ENCODE assay signal across 8 cellular contexts in the genomic region with DNA sequence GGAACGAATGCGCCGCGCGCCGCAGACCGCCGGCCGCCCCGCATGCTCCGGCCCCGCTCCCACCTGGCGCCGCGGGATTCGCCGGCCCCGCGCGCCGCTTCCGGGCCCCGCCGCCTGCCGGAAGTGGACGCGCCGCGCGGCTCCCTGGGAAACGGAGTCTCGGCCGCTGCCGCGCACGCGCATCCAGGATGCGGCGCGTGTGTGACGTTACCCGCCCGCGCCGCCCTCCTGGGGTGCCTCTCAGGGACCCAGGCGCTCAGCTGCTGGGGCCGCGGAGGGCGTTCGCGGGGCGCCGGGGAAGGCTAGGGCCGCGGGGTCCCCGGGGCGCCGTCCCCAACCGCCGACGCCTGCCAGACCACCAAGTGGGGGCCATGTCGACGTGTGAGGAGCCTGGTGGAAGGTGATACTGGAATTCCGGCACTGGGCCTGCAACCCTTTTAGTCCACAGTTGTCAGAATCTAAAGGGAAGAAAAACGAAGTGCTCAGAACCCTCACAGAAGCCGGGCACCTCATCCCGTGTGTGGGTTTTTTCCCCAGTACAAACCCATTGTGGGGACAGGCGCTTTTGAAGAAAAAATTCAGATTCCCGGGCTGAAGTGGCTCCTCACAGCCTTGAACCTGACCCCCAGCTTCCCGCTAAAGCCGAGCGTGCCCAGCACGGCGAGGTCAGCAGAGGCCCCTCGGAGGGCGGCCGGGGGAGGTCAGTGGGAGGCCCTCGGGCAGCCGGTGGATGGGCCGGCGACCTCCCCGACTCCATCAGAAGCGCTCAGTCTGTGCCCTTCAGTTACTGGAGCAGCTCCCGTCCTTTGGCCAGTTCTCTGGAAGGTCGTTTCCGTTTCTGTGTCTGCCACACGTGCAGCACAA.
DNase-seq lines count a peak whose midpoint lies in the region; ATAC-seq and TF ChIP-seq lines count a peak whose summit lies in the region.

A gene with protein sequence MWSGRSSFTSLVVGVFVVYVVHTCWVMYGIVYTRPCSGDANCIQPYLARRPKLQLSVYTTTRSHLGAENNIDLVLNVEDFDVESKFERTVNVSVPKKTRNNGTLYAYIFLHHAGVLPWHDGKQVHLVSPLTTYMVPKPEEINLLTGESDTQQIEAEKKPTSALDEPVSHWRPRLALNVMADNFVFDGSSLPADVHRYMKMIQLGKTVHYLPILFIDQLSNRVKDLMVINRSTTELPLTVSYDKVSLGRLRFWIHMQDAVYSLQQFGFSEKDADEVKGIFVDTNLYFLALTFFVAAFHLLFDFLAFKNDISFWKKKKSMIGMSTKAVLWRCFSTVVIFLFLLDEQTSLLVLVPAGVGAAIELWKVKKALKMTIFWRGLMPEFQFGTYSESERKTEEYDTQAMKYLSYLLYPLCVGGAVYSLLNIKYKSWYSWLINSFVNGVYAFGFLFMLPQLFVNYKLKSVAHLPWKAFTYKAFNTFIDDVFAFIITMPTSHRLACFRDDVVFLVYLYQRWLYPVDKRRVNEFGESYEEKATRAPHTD (minus strand): TSS at position 125 of the 864 bp plus-strand sequence. CDS start 258 bp downstream, outside the sequence.

- ATAC-seq in GM18873 (IDR thresholded peaks at IDR 0.05; ENCODE audit: low FRiP score, unreplicated experiment) = peak; percentile 71
- peak; percentile 79 for ATAC-seq in HG03135 (IDR thresholded peaks at IDR 0.05; ENCODE audit: unreplicated experiment)

- peak within 1 kb of the TSS; percentile 85 for H3K27ac ChIP-seq in caudate nucleus (ENCODE audit: low read depth, low read length)

- POLR2A ChIA-PET in AG04449 (lab: Yijun Ruan, JAX) = interaction anchor here (0.5 to 1.1 kb wide), 2 partner anchors 17 to 453 kb away, joined by 3 read pairs; no protein-coding TSS in a partner anchor

- DNase-seq in AG04449 (ENCODE audit: low read depth, low spot score) (no peak), NCI-H2227 (lab: John Stamatoyannopoulos, UW; ENCODE audit: unreplicated experiment) (peak; percentile 97), caudate nucleus (lab: John Stamatoyannopoulos, UW) (peak in 59 of 61 donors; percentile 13 to 89 (median 71)), iris pigment epithelial cell (ENCODE audit: low read depth) (peak; percentile 85)
- DNase-seq in activated CD4-positive, CD25-positive, alpha-beta regulatory T cell treated with anti-CD3 and anti-CD28 coated beads, Interleukin-2, amount 50 U/mL, for 16 hours (ENCODE audit: low read depth, low spot score) = peak; percentile 76
- DNase-seq in stimulated activated CD4-positive, alpha-beta T cell treated with anti-CD3 and anti-CD28 coated beads, Interleukin-12 subunit alpha, Interleukin-12 subunit beta, amount 100 ng/mL, for 24 hours (ENCODE audit: low read depth in 2 of 2) = peak; percentile 77 to 78

- no peak for TF ChIP-seq CTCF in AG04449 (IDR thresholded peaks at IDR 0.05; ENCODE audit: insufficient read depth, low read length, missing control alignments)

- H3K4me3 ChIP-seq in AG04449 (ENCODE audit: low read depth, low read length) = peak within 1 kb of the TSS; percentile 88

- CTCF ChIA-PET in AG04449 (lab: Yijun Ruan, JAX) = interaction anchor here (1.2 to 1.5 kb wide), 3 partner anchors 11 to 411 kb away, joined by 3 read pairs; no protein-coding TSS in a partner anchor
